ENCODE assay signal across 27 cellular contexts in genomic region chrX:39050427-39050826, GRCh38.
DNase-seq lines count a peak whose midpoint lies in the region; ATAC-seq, FAIRE-seq and TF ChIP-seq lines count a peak whose summit lies in the region.
"Had no signal": no experiment of that assay in that cellular context is flagged by ENCODE, and none has a peak within 500 bp of the region (broad histone marks: within the 10 kb centered on the region; RNA-seq: fewer than 3 reads in every experiment).

No MANE protein-coding gene starts in this region.

- H4K20me1 ChIP-seq in astrocyte (ENCODE audit: insufficient read depth, low read length) (no peaks in the 10 kb centered on the region), hepatocyte (ENCODE audit: insufficient read depth, poor library complexity, severe bottlenecking) (no peaks in the 10 kb centered on the region)

- ATAC-seq in pancreas, result peak; percentile 56 to 84 (median 81)
- ATAC-seq: GM12878, GM23338, HepG2 had no signal

- H3K4me1 Mint-ChIP-seq in astrocyte (ENCODE audit: low read depth, unreplicated experiment), result no peaks in the 10 kb centered on the region
- H3K4me1 Mint-ChIP-seq in activated T-helper 1 cell treated with anti-CD3 and anti-CD28 coated beads, Interleukin-12 subunit alpha, Interleukin-12 subunit beta, Interleukin-2, Interleukin-4 antibody, amounts not matched to agents 30 ng/mL and 10 ng/mL and 1 ng/mL, durations not matched to agents 14 hours and 24 hours and 36 hours (ENCODE audit: low read depth), result no peaks in the 10 kb centered on the region
- H3K4me1 Mint-ChIP-seq: GM23338 had no signal

- intact Hi-C loops in pancreas (cut with DNase I), result no loop called here
- intact Hi-C loops in activated T-helper 1 cell treated with anti-CD3 and anti-CD28 coated beads, Interleukin-12 subunit alpha, Interleukin-12 subunit beta, Interleukin-2, Interleukin-4 antibody, amounts not matched to agents 30 ng/mL and 10 ng/mL and 1 ng/mL, durations not matched to agents 14 hours and 24 hours and 36 hours (cut with micrococcal nuclease), result no loop called here

- H3K4me2 ChIP-seq in astrocyte (ENCODE audit: low read length) (no peak overlapping the region), hepatocyte (no peak overlapping the region)
- H3K4me2 ChIP-seq: GM23338, PC-9 had no signal

- no peak overlapping the region for H3K27ac ChIP-seq in astrocyte (ENCODE audit: low read depth, low read length)
- peak overlapping the region in 1 of 4 donors; percentile 1 for H3K27ac ChIP-seq in pancreas
- no peak overlapping the region for H3K27ac ChIP-seq in hepatocyte
- H3K27ac ChIP-seq: 22Rv1, PC-9 had no signal

- H3K4me3 ChIP-seq in astrocyte (ENCODE audit: insufficient read depth, low read depth, low read length), result no peak overlapping the region
- H3K4me3 ChIP-seq in epithelial cell of esophagus (ENCODE audit: low read length), result no peak overlapping the region
- H3K4me3 ChIP-seq in pancreas, result no peak overlapping the region
- no peak overlapping the region for H3K4me3 ChIP-seq in H7 (ENCODE audit: insufficient read depth, low read depth, low read length)
- no peak overlapping the region for H3K4me3 ChIP-seq in hepatocyte
- H3K4me3 ChIP-seq: GM12878, GM23338, HAP-1, PC-9 had no signal

- H3K4me3 Mint-ChIP-seq in astrocyte (ENCODE audit: unreplicated experiment), result no peak overlapping the region
- H3K4me3 Mint-ChIP-seq in activated T-helper 1 cell treated with anti-CD3 and anti-CD28 coated beads, Interleukin-12 subunit alpha, Interleukin-12 subunit beta, Interleukin-2, Interleukin-4 antibody, amounts not matched to agents 30 ng/mL and 10 ng/mL and 1 ng/mL, durations not matched to agents 14 hours and 24 hours and 36 hours, result no peak overlapping the region
- H3K4me3 Mint-ChIP-seq: CD14-positive monocyte, GM23338, HFFc6 had no signal

- no peak for TF ChIP-seq CTCF in astrocyte (IDR thresholded peaks at IDR 0.05; ENCODE audit: insufficient read depth, low read depth, low read length)
- TF ChIP-seq CTCF in epithelial cell of esophagus (IDR thresholded peaks at IDR 0.05; ENCODE audit: insufficient read depth, low read depth, low read length, missing control alignments), result peak; percentile 3
- no peak for TF ChIP-seq CTCF in pancreas (IDR thresholded peaks at IDR 0.05)
- TF ChIP-seq CTCF in hepatocyte (IDR thresholded peaks at IDR 0.05; ENCODE audit: poor library complexity), result no peak

- WGBS in pancreas, 2 donors, result 28 to 30% methylated on average over 4 of the region's 4 CpGs
- 68% methylated on average over 4 of the region's 4 CpGs for WGBS in hepatocyte (ENCODE audit: low lambda C conversion rate, missing lambda C conversion rate)

- H3K9me3 ChIP-seq in astrocyte (ENCODE audit: insufficient read depth, low read depth, low read length) (no peaks in the 10 kb centered on the region), pancreas (no peaks in the 10 kb centered on the region), hepatocyte (ENCODE audit: low read depth) (no peaks in the 10 kb centered on the region)
- H3K9me3 ChIP-seq: BE2C, HAP-1 had no signal

- H3K27ac Mint-ChIP-seq in astrocyte (ENCODE audit: unreplicated experiment), result no peak overlapping the region
- H3K27ac Mint-ChIP-seq in activated T-helper 1 cell treated with anti-CD3 and anti-CD28 coated beads, Interleukin-12 subunit alpha, Interleukin-12 subunit beta, Interleukin-2, Interleukin-4 antibody, amounts not matched to agents 30 ng/mL and 10 ng/mL and 1 ng/mL, durations not matched to agents 14 hours and 24 hours and 36 hours, result no peak overlapping the region
- H3K27ac Mint-ChIP-seq: CD14-positive monocyte, GM23338, HFFc6 had no signal

- H3K9ac ChIP-seq in astrocyte (ENCODE audit: low read length), result no peak overlapping the region

- peaks cover 10% of the 10 kb centered on the region for H3K27me3 Mint-ChIP-seq in astrocyte (ENCODE audit: low read depth, unreplicated experiment)
- H3K27me3 Mint-ChIP-seq in activated T-helper 1 cell treated with anti-CD3 and anti-CD28 coated beads, Interleukin-12 subunit alpha, Interleukin-12 subunit beta, Interleukin-2, Interleukin-4 antibody, amounts not matched to agents 30 ng/mL and 10 ng/mL and 1 ng/mL, durations not matched to agents 14 hours and 24 hours and 36 hours (ENCODE audit: insufficient read depth), result peaks cover 2% of the 10 kb centered on the region

- peak; percentile 20 for DNase-seq in NCI-H2171 treated with DMSO at 0.1 percent for 48 hours (lab: John Stamatoyannopoulos, UW)
- DNase-seq in NCI-H2171 (lab: John Stamatoyannopoulos, UW), result no peak
- DNase-seq in astrocyte (ENCODE audit: low read depth), result no peak
- peak; percentile 86 for DNase-seq in epithelial cell of esophagus (ENCODE audit: low read depth)
- peak in 3 of 6 donors; percentile 40 to 49 (median 47) for DNase-seq in pancreas
- no peak for DNase-seq in activated T-helper 1 cell treated with anti-CD3 and anti-CD28 coated beads, Interleukin-12 subunit alpha, Interleukin-12 subunit beta, Interleukin-2, Interleukin-4 antibody, amounts not matched to agents 30 ng/mL and 10 ng/mL and 1 ng/mL, durations not matched to agents 14 hours and 24 hours and 36 hours (ENCODE audit: low spot score)
- DNase-seq in H7, result no peak
- DNase-seq in hepatocyte (ENCODE audit: low spot score), result no peak
- DNase-seq: BE2C, GDM1, HFFc6, Karpas-422, MV-4-11, NCI-H1105, NCI-H1436 treated with DMSO at 0.1 percent for 48 hours, NCI-H187 treated with DMSO at 0.1 percent for 48 hours, NCI-H446, NCI-H524 treated with DMSO at 0.1 percent for 48 hours, PC-9, SHP77 had no signal

- H3K27me3 ChIP-seq in astrocyte (ENCODE audit: insufficient read depth, low read length) (no peaks in the 10 kb centered on the region), pancreas (no peaks in the 10 kb centered on the region), H7 (ENCODE audit: control insufficient read depth, insufficient read depth, low read length) (no peaks in the 10 kb centered on the region), hepatocyte (no peaks in the 10 kb centered on the region)
- H3K27me3 ChIP-seq: BE2C had no signal

- H3K4me1 ChIP-seq in astrocyte (ENCODE audit: insufficient read depth, low read length) (no peaks in the 10 kb centered on the region), pancreas (peaks cover 5 to 25% (median 16%) of the 10 kb centered on the region in 3 donors), hepatocyte (ENCODE audit: insufficient read depth) (no peaks in the 10 kb centered on the region)
- H3K4me1 ChIP-seq: BE2C, HAP-1 had no signal

- peaks cover 5% of the 10 kb centered on the region for H3K9me3 Mint-ChIP-seq in astrocyte (ENCODE audit: unreplicated experiment)
- H3K9me3 Mint-ChIP-seq in activated T-helper 1 cell treated with anti-CD3 and anti-CD28 coated beads, Interleukin-12 subunit alpha, Interleukin-12 subunit beta, Interleukin-2, Interleukin-4 antibody, amounts not matched to agents 30 ng/mL and 10 ng/mL and 1 ng/mL, durations not matched to agents 14 hours and 24 hours and 36 hours, result no peaks in the 10 kb centered on the region
- H3K9me3 Mint-ChIP-seq: HFFc6 had no signal

- FAIRE-seq in astrocyte (lab: Jason Lieb, UNC) (peak; percentile 49), pancreas (lab: Jason Lieb, UNC) (no peak)
- FAIRE-seq: D721Med, GM12878, HepG2 had no signal

- H3K79me2 ChIP-seq in astrocyte (ENCODE audit: insufficient read depth, low read length) (no peaks in the 10 kb centered on the region), hepatocyte (no peaks in the 10 kb centered on the region)

- no peaks in the 10 kb centered on the region for H3K36me3 Mint-ChIP-seq in astrocyte (ENCODE audit: low read depth, unreplicated experiment)
- no peaks in the 10 kb centered on the region for H3K36me3 Mint-ChIP-seq in activated T-helper 1 cell treated with anti-CD3 and anti-CD28 coated beads, Interleukin-12 subunit alpha, Interleukin-12 subunit beta, Interleukin-2, Interleukin-4 antibody, amounts not matched to agents 30 ng/mL and 10 ng/mL and 1 ng/mL, durations not matched to agents 14 hours and 24 hours and 36 hours (ENCODE audit: low read depth)
- H3K36me3 Mint-ChIP-seq: CD14-positive monocyte had no signal

- H3K9me2 ChIP-seq in hepatocyte (replicated peaks; ENCODE audit: insufficient read depth), result no peaks in the 10 kb centered on the region

- no peak overlapping the region for H2AFZ ChIP-seq in astrocyte (ENCODE audit: low read depth, low read length)
- no peak overlapping the region for H2AFZ ChIP-seq in hepatocyte
- H2AFZ ChIP-seq: GM23338, PC-9 had no signal

- H3K36me3 ChIP-seq in astrocyte (ENCODE audit: insufficient read depth, low read length) (no peaks in the 10 kb centered on the region), pancreas (no peaks in the 10 kb centered on the region), H7 (replicated peaks; ENCODE audit: control insufficient read depth, insufficient read depth, low read length) (no peaks in the 10 kb centered on the region; the same call in 1 of the 2 replicates), hepatocyte (replicated peaks; ENCODE audit: insufficient read depth, low read depth) (no peaks in the 10 kb centered on the region)
- H3K36me3 ChIP-seq: BE2C, HAP-1 had no signal

Comparison
In these comparisons a context has a peak if more than half of its experiments do, and no peak if none do; other contexts are left out.
1. DNase-seq: peak in NCI-H2171 treated with DMSO at 0.1 percent for 48 hours (single experiment) and epithelial cell of esophagus (single experiment); none in NCI-H2171 (single experiment), astrocyte (single experiment), activated T-helper 1 cell treated with anti-CD3 and anti-CD28 coated beads, Interleukin-12 subunit alpha, Interleukin-12 subunit beta, Interleukin-2, Interleukin-4 antibody, amounts not matched to agents 30 ng/mL and 10 ng/mL and 1 ng/mL, durations not matched to agents 14 hours and 24 hours and 36 hours (single experiment), H7 (single experiment) and hepatocyte (single experiment).